Comparison of ENCODE assay signal across 9 cellular contexts in genomic region chr2:120820263-120820884, GRCh38.
DNase-seq lines count a peak whose midpoint lies in the region; ATAC-seq, FAIRE-seq and TF ChIP-seq lines count a peak whose summit lies in the region.
"Had no signal": no experiment of that assay in that cellular context is flagged by ENCODE, and none has a peak within 500 bp of the region (broad histone marks: within the 10 kb centered on the region; RNA-seq: fewer than 3 reads in every experiment).

No MANE protein-coding gene starts in this region.

- H3K4me3 ChIP-seq in Peyer's patch (peak overlapping the region in 1 of 4 donors; percentile 17), gastroesophageal sphincter (peak overlapping the region in 1 of 2 donors; percentile 27), HAP-1 (no peak overlapping the region), prostate gland (no peak overlapping the region)

- ATAC-seq in gastroesophageal sphincter: no peak
- peak; percentile 63 for ATAC-seq in sciatic nerve
- no peak for ATAC-seq in HG03342 (IDR thresholded peaks at IDR 0.05; ENCODE audit: unreplicated experiment)

- in situ Hi-C loops in HAP-1 (cut with MboI; ENCODE audit: low sequenced_read_pairs): no loop called here

- intact Hi-C loops in sciatic nerve (cut with DNase I) (no loop called here), prostate gland (cut with DNase I) (no loop called here)

- no peak for FAIRE-seq in H54 (lab: Jason Lieb, UNC)

- no peaks in the 10 kb centered on the region for H3K9me3 ChIP-seq in Peyer's patch
- no peaks in the 10 kb centered on the region for H3K9me3 ChIP-seq in gastroesophageal sphincter
- H3K9me3 ChIP-seq in HAP-1: no peaks in the 10 kb centered on the region
- H3K9me3 ChIP-seq in prostate gland: no peaks in the 10 kb centered on the region

- H3K36me3 ChIP-seq in Peyer's patch (no peaks in the 10 kb centered on the region), gastroesophageal sphincter (no peaks in the 10 kb centered on the region), HAP-1 (replicated peaks) (no peaks in the 10 kb centered on the region), prostate gland (no peaks in the 10 kb centered on the region)

- WGBS in gastroesophageal sphincter (ENCODE audit: low coverage in 1 of 2), 2 donors: 38 to 40% methylated on average over 1 to 12 of the region's 17 CpGs
- WGBS in prostate gland: 27% methylated on average over 17 of the region's 17 CpGs

- no peaks in the 10 kb centered on the region for H3K4me1 ChIP-seq in Peyer's patch
- peaks cover 0 to 51% (median 31%) of the 10 kb centered on the region in 3 donors for H3K4me1 ChIP-seq in gastroesophageal sphincter
- H3K4me1 ChIP-seq in HAP-1: no peaks in the 10 kb centered on the region
- no peaks in the 10 kb centered on the region for H3K4me1 ChIP-seq in prostate gland (replicated peaks)

- DNase-seq in ELF-1 (ENCODE audit: low read depth, low spot score) (peak; percentile 63), Peyer's patch (peak in 1 of 3 donors; percentile 42), sciatic nerve (ENCODE audit: low spot score) (no peak), HAP-1 (ENCODE audit: low spot score in 2 of 2) (no peak), H54 (ENCODE audit: insufficient read length, low spot score) (no peak), prostate gland (ENCODE audit: low spot score) (no peak)
- DNase-seq: SHP77 treated with DMSO at 0.1 percent for 48 hours had no signal

- TF ChIP-seq EP300 in gastroesophageal sphincter (IDR thresholded peaks at IDR 0.05): no peak

- TF ChIP-seq POLR2A in Peyer's patch (IDR thresholded peaks at IDR 0.05) (no peak), gastroesophageal sphincter (IDR thresholded peaks at IDR 0.05) (no peak), H54 (IDR thresholded peaks at IDR 0.05; ENCODE audit: low read depth, low read length) (no peak), prostate gland (IDR thresholded peaks at IDR 0.05) (no peak)

- H3K27ac ChIP-seq in Peyer's patch (peak overlapping the region in 3 of 4 donors; percentile 31 to 68 (median 68)), gastroesophageal sphincter (peak overlapping the region in 3 of 4 donors; percentile 4 to 56 (median 43)), prostate gland (peak overlapping the region in 1 of 2 donors; percentile 33)

- no peaks in the 10 kb centered on the region for H3K27me3 ChIP-seq in Peyer's patch
- H3K27me3 ChIP-seq in gastroesophageal sphincter: no peaks in the 10 kb centered on the region
- H3K27me3 ChIP-seq in HAP-1 (ENCODE audit: low read depth): no peaks in the 10 kb centered on the region
- H3K27me3 ChIP-seq in prostate gland (replicated peaks; ENCODE audit: insufficient read depth): no peaks in the 10 kb centered on the region

- no peak for TF ChIP-seq CTCF in Peyer's patch (IDR thresholded peaks at IDR 0.05)
- no peak for TF ChIP-seq CTCF in gastroesophageal sphincter (IDR thresholded peaks at IDR 0.05)
- no peak for TF ChIP-seq CTCF in prostate gland (IDR thresholded peaks at IDR 0.05)
